In genomic region chr5:30100148-30100547, GRCh38 we compare ENCODE assay signal across 1 cellular context.
TF ChIP-seq lines count a peak whose summit lies in the region.

No MANE protein-coding gene starts in this region.

TF ChIP-seq in H1, 55 proteins besides CTCF, POLR2A, EP300 and RAD21:
- TF ChIP-seq JUN (IDR thresholded peaks at IDR 0.05; ENCODE audit: low read depth, low read length) = no peak
- TF ChIP-seq HDAC2 (IDR thresholded peaks at IDR 0.05; ENCODE audit: borderline replicate concordance in 1 of 2, low read depth in 2 of 2, low read length in 2 of 2) = no peak
- TF ChIP-seq CEBPB (IDR thresholded peaks at IDR 0.05; ENCODE audit: low read depth, low read length) = no peak
- TF ChIP-seq SIX5 (IDR thresholded peaks at IDR 0.05; ENCODE audit: low read depth, low read length) = no peak
- TF ChIP-seq, protein P1, sequence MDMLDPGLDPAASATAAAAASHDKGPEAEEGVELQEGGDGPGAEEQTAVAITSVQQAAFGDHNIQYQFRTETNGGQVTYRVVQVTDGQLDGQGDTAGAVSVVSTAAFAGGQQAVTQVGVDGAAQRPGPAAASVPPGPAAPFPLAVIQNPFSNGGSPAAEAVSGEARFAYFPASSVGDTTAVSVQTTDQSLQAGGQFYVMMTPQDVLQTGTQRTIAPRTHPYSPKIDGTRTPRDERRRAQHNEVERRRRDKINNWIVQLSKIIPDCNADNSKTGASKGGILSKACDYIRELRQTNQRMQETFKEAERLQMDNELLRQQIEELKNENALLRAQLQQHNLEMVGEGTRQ (IDR thresholded peaks at IDR 0.05; ENCODE audit: low read length) = no peak
- TF ChIP-seq RXRA (IDR thresholded peaks at IDR 0.05; ENCODE audit: insufficient read depth, low read depth, low read length) = no peak
- TF ChIP-seq SIRT6 (IDR thresholded peaks at IDR 0.05; ENCODE audit: low read length) = no peak
- TF ChIP-seq E2F6 (IDR thresholded peaks at IDR 0.05) = no peak
- TF ChIP-seq TCF12 (IDR thresholded peaks at IDR 0.05; ENCODE audit: low read depth, low read length) = no peak
- TF ChIP-seq HDAC6 (IDR thresholded peaks at IDR 0.05; ENCODE audit: low read depth, low read length) = no peak
- no peak for TF ChIP-seq CHD1 (IDR thresholded peaks at IDR 0.05; ENCODE audit: low read depth, low read length)
- no peak for TF ChIP-seq TAF7 (optimal IDR thresholded peaks at IDR 0.05; ENCODE audit: borderline replicate concordance, low read depth, low read length)
- TF ChIP-seq YY1 (IDR thresholded peaks at IDR 0.05; ENCODE audit: low read depth, low read length) = no peak
- TF ChIP-seq KDM4A (IDR thresholded peaks at IDR 0.05; ENCODE audit: low read depth, low read length, severe bottlenecking) = no peak
- TF ChIP-seq CREB1 (IDR thresholded peaks at IDR 0.05) = no peak
- TF ChIP-seq SAP30 (IDR thresholded peaks at IDR 0.05; ENCODE audit: insufficient read depth, insufficient replicate concordance, low read length) = no peak
- TF ChIP-seq ATF3 (IDR thresholded peaks at IDR 0.05; ENCODE audit: insufficient read depth, low read depth, low read length) = no peak
- TF ChIP-seq NRF1 (IDR thresholded peaks at IDR 0.05; ENCODE audit: low read depth, low read length) = no peak
- no peak for TF ChIP-seq KDM5A (IDR thresholded peaks at IDR 0.05; ENCODE audit: low read length)
TF ChIP-seq in H1: peak in this region for 0.
